In genomic region chr2:73946666-73947065, GRCh38 we compare ENCODE assay signal across 22 cellular contexts. TPM values are rescaled to one million over a fixed set of nuclear protein-coding genes. Genes with fewer than 3 reads are reported as not detected.
DNase-seq lines count a peak whose midpoint lies in the region; ATAC-seq and TF ChIP-seq lines count a peak whose summit lies in the region.
"Had no signal": no experiment of that assay in that cellular context is flagged by ENCODE, and none has a peak within 500 bp of the region (broad histone marks: within the 10 kb centered on the region; RNA-seq: fewer than 3 reads in every experiment).

No MANE protein-coding gene starts in this region.

- no peak overlapping the region for H2AFZ ChIP-seq in OCI-LY7 (ENCODE audit: low read length)
- no peak overlapping the region for H2AFZ ChIP-seq in smooth muscle cell (ENCODE audit: low read depth)
- H2AFZ ChIP-seq: PC-9 had no signal

- peak overlapping the region; percentile 43 for H3K27ac ChIP-seq in CD4-positive, alpha-beta T cell (ENCODE audit: low read depth, low read length)
- H3K27ac ChIP-seq in neutrophil: peak overlapping the region; percentile 90
- no peak overlapping the region for H3K27ac ChIP-seq in OCI-LY7 (ENCODE audit: low read depth, low read length, poor library complexity, severe bottlenecking)
- H3K27ac ChIP-seq in smooth muscle cell (ENCODE audit: low read depth): no peak overlapping the region
- H3K27ac ChIP-seq: PC-9, RWPE1 had no signal

- H3K4me2 ChIP-seq in OCI-LY7 (ENCODE audit: low read length): no peak overlapping the region
- no peak overlapping the region for H3K4me2 ChIP-seq in smooth muscle cell
- H3K4me2 ChIP-seq: PC-9 had no signal

- H3K36me3 Mint-ChIP-seq in CD4-positive, alpha-beta T cell (ENCODE audit: low read depth): peaks cover 81% of the 10 kb centered on the region
- H3K36me3 Mint-ChIP-seq in T-cell: peaks cover 49% of the 10 kb centered on the region
- H3K36me3 Mint-ChIP-seq in effector memory CD8-positive, alpha-beta T cell (ENCODE audit: insufficient read depth): peaks cover 54% of the 10 kb centered on the region

- CTCF ChIA-PET in CD4-positive, alpha-beta T cell (lab: Charles Lee): no interaction called here
- CTCF ChIA-PET in T-cell (lab: Charles Lee): no interaction called here
- CTCF ChIA-PET in OCI-LY7 (lab: Charles Lee; ENCODE audit: unreplicated experiment): no interaction called here

- H3K4me3 ChIP-seq in neutrophil (ENCODE audit: low read depth in 1 of 2, low read length in 1 of 2) (no peak overlapping the region), OCI-LY7 (ENCODE audit: low read depth, low read length, poor library complexity, severe bottlenecking) (no peak overlapping the region), smooth muscle cell (no peak overlapping the region)
- H3K4me3 ChIP-seq: MG63, PC-9 had no signal

- no peaks in the 10 kb centered on the region for H3K9me3 ChIP-seq in CD4-positive, alpha-beta T cell (ENCODE audit: control insufficient read depth, low read length)
- H3K9me3 ChIP-seq in neutrophil (no peaks in the 10 kb centered on the region), OCI-LY7 (ENCODE audit: low read length) (no peaks in the 10 kb centered on the region), smooth muscle cell (replicated peaks; ENCODE audit: low read depth) (no peaks in the 10 kb centered on the region)
- H3K9me3 ChIP-seq: MG63 had no signal

- H3K27me3 ChIP-seq in CD4-positive, alpha-beta T cell (ENCODE audit: control insufficient read depth, insufficient read depth, low read length): no peaks in the 10 kb centered on the region
- no peaks in the 10 kb centered on the region for H3K27me3 ChIP-seq in neutrophil
- no peaks in the 10 kb centered on the region for H3K27me3 ChIP-seq in smooth muscle cell (ENCODE audit: low read depth)
- H3K27me3 ChIP-seq: MG63 had no signal

- H3F3A ChIP-seq in smooth muscle cell (ENCODE audit: low read depth): no peaks in the 10 kb centered on the region

- H3K27ac Mint-ChIP-seq in CD4-positive, alpha-beta T cell: peak overlapping the region; percentile 87
- peak overlapping the region; percentile 22 to 77 for H3K27ac Mint-ChIP-seq in T-cell
- peak overlapping the region; percentile 58 to 67 for H3K27ac Mint-ChIP-seq in effector memory CD8-positive, alpha-beta T cell
- H3K27ac Mint-ChIP-seq: H9 had no signal

- no peaks in the 10 kb centered on the region for H3K9me2 ChIP-seq in OCI-LY7 (ENCODE audit: insufficient read depth, low read length)

- no peak for ATAC-seq in CD4-positive, alpha-beta T cell (ENCODE audit: poor library complexity)
- ATAC-seq in T-cell (replicated peaks in 1 of 4) (peak in 1 of 4 experiments; percentile 28), left lobe of liver (no peak)
- ATAC-seq in effector memory CD8-positive, alpha-beta T cell (replicated peaks): no peak

- H3K36me3 ChIP-seq in neutrophil (peaks cover 20% of the 10 kb centered on the region), OCI-LY7 (ENCODE audit: insufficient read depth, low read length) (peaks cover 93% of the 10 kb centered on the region), smooth muscle cell (ENCODE audit: low read depth) (peaks cover 8% of the 10 kb centered on the region)

- no peak for DNase-seq in CD4-positive, alpha-beta T cell
- DNase-seq in T-cell: no peak
- DNase-seq in effector memory CD8-positive, alpha-beta T cell: no peak
- DNase-seq in left lobe of liver (ENCODE audit: low spot score): no peak
- DNase-seq in OCI-LY7 (ENCODE audit: low spot score): no peak
- DNase-seq in smooth muscle cell (lab: John Stamatoyannopoulos, UW; ENCODE audit: unreplicated experiment): no peak
- DNase-seq: ACHN, Calu3, GF-D8, H9, Kasumi-1, MG63, NCI-H1048, NCI-H1436, NCI-H1930, NCI-H2171, NCI-H526, PC-9, SIG-M5 had no signal

- WGBS in smooth muscle cell (ENCODE audit: low lambda C conversion rate): 74% methylated on average over 3 of the region's 3 CpGs

- no peak for TF ChIP-seq CTCF in CD4-positive, alpha-beta T cell (IDR thresholded peaks at IDR 0.05)
- TF ChIP-seq CTCF in neutrophil (IDR thresholded peaks at IDR 0.05) (no peak), OCI-LY7 (conservative IDR thresholded peaks at IDR 0.05; ENCODE audit: low read length) (no peak), smooth muscle cell (IDR thresholded peaks at IDR 0.05; ENCODE audit: borderline replicate concordance, insufficient read depth, poor library complexity, severe bottlenecking) (no peak)

- POLR2A ChIA-PET in CD4-positive, alpha-beta T cell (lab: Charles Lee): interaction anchor here (1.2 to 2.3 kb wide), 2 partner anchors 20 to 24 kb away, joined by 3 to 6 read pairs; partner anchors contain the start of gene DGUOK
- POLR2A ChIA-PET in T-cell (lab: Charles Lee) (no interaction called here), OCI-LY7 (lab: Charles Lee) (no interaction called here)

- peaks cover 82% of the 10 kb centered on the region for H3K4me1 Mint-ChIP-seq in CD4-positive, alpha-beta T cell (ENCODE audit: low read depth)
- peaks cover 84 to 88% (median 86%) of the 10 kb centered on the region in 3 donors for H3K4me1 Mint-ChIP-seq in T-cell
- H3K4me1 Mint-ChIP-seq in effector memory CD8-positive, alpha-beta T cell (ENCODE audit: low read depth in 2 of 2): peaks cover 15 to 42% of the 10 kb centered on the region in 2 donors
- H3K4me1 Mint-ChIP-seq: H9 had no signal

- BruUV-seq in OCI-LY7 (replicated peaks; lab: Mats Ljungman, UMichigan): no TSS peak

- H3K4me1 ChIP-seq in neutrophil (ENCODE audit: control insufficient read depth in 1 of 2, insufficient read depth in 1 of 2, low read depth in 1 of 2, low read length in 1 of 2): peaks cover 51 to 53% of the 10 kb centered on the region in 2 experiments
- no peaks in the 10 kb centered on the region for H3K4me1 ChIP-seq in OCI-LY7 (ENCODE audit: insufficient read depth, low read length, poor library complexity, severe bottlenecking)
- H3K4me1 ChIP-seq in smooth muscle cell (ENCODE audit: low read depth): no peaks in the 10 kb centered on the region

- H3K79me2 ChIP-seq in OCI-LY7 (ENCODE audit: insufficient read depth, low read depth, low read length): peaks cover 31% of the 10 kb centered on the region; the same call in 1 of the 2 replicates
- H3K79me2 ChIP-seq in smooth muscle cell (ENCODE audit: low read depth): peaks cover 51% of the 10 kb centered on the region

- H3K4me3 Mint-ChIP-seq in CD4-positive, alpha-beta T cell: no peak overlapping the region
- peak overlapping the region in 1 of 3 donors; percentile 49 for H3K4me3 Mint-ChIP-seq in T-cell
- H3K4me3 Mint-ChIP-seq in effector memory CD8-positive, alpha-beta T cell: no peak overlapping the region
- H3K4me3 Mint-ChIP-seq: CD14-positive monocyte, H9 had no signal

- H3K9me3 Mint-ChIP-seq in CD4-positive, alpha-beta T cell: no peaks in the 10 kb centered on the region
- H3K9me3 Mint-ChIP-seq in T-cell: no peaks in the 10 kb centered on the region
- no peaks in the 10 kb centered on the region for H3K9me3 Mint-ChIP-seq in effector memory CD8-positive, alpha-beta T cell
- H3K9me3 Mint-ChIP-seq: H9 had no signal

- intact Hi-C loops in CD4-positive, alpha-beta T cell (cut with DNase I, micrococcal nuclease): no loop called here
- intact Hi-C loops in OCI-LY7 (cut with micrococcal nuclease; ENCODE audit: unreplicated experiment): no loop called here

- H3K27me3 Mint-ChIP-seq in CD4-positive, alpha-beta T cell: no peaks in the 10 kb centered on the region
- no peaks in the 10 kb centered on the region for H3K27me3 Mint-ChIP-seq in T-cell
- no peaks in the 10 kb centered on the region for H3K27me3 Mint-ChIP-seq in effector memory CD8-positive, alpha-beta T cell

- 0 out of 2 replicates have a peak, but pooled peaks cover 7% of the 10 kb centered on the region for H4K20me1 ChIP-seq in OCI-LY7 (ENCODE audit: insufficient read depth, low read length)
- peaks cover 99% of the 10 kb centered on the region for H4K20me1 ChIP-seq in smooth muscle cell (ENCODE audit: low read depth)

- H3K9ac ChIP-seq in smooth muscle cell (ENCODE audit: low read depth): no peak overlapping the region

RNA-seq across cellular contexts. Expression of gene DGUOK, which starts 20.0 kb away (rescaled TPM):
- total RNA-seq in CD4-positive, alpha-beta T cell: 10 to 100 TPM; 30.5 to 32.0 TPM
- total RNA-seq in T-cell (10 to 100 TPM; 44.0 to 70.2 (median 62.5) TPM), left lobe of liver (14.7 TPM), OCI-LY7 (2022) (91.8 and 95.8 TPM in 2 replicates), smooth muscle cell (109 and 112 TPM in 2 replicates)
- total RNA-seq in OCI-LY7 (2014; rRNA removed; shearing (Covaris generic)): 57.1 and 73.4 TPM in 2 replicates
- 151 and 154 TPM in 2 replicates for polyA plus RNA-seq in smooth muscle cell

RNA-seq across cellular contexts. Expression of gene TET3, which starts 38.0 kb away (rescaled TPM):
- 10 to 100 TPM; 22.2 to 24.1 TPM for total RNA-seq in CD4-positive, alpha-beta T cell
- total RNA-seq in T-cell (10 to 100 TPM; 22.5 to 32.2 (median 26.8) TPM), left lobe of liver (7.3 TPM), OCI-LY7 (2022) (24.8 and 25.2 TPM in 2 replicates), smooth muscle cell (10.4 and 12.7 TPM in 2 replicates)
- 11.9 and 14.7 TPM in 2 replicates for total RNA-seq in OCI-LY7 (2014; rRNA removed; shearing (Covaris generic))
- 3.2 TPM in 2 replicates for polyA plus RNA-seq in smooth muscle cell

RNA-seq across cellular contexts. Expression of gene ACTG2, which starts 53.9 kb away (rescaled TPM):
- not detected for total RNA-seq in CD4-positive, alpha-beta T cell
- total RNA-seq in T-cell: 1 to 10 TPM in 1 of 5 donors, under 1 TPM in 2, not detected in 2; 0.79 to 1.3 (median 0.95) TPM
- total RNA-seq in left lobe of liver: 2.8 TPM
- not detected in 2 replicates for total RNA-seq in OCI-LY7 (2014; rRNA removed; shearing (Covaris generic))
- total RNA-seq in OCI-LY7 (2022): not detected in 2 replicates
- total RNA-seq in smooth muscle cell: 201 and 323 TPM in 2 replicates
- 796 and 874 TPM in 2 replicates for polyA plus RNA-seq in smooth muscle cell
- total RNA-seq: Calu3, PC-9 had no signal
- polyA plus RNA-seq: CD14-positive monocyte had no signal

Comparison
In these comparisons a context has a peak if more than half of its experiments do, and no peak if none do; other contexts are left out.
1. H3K27ac ChIP-seq: peak in CD4-positive, alpha-beta T cell (single experiment) and neutrophil (single experiment); none in OCI-LY7 (single experiment) and smooth muscle cell (single experiment).
2. RNA of gene ACTG2, which starts 53.9 kb away (total RNA-seq): 201 to 323 TPM in smooth muscle cell; 2.8 TPM in left lobe of liver (single experiment), 0.79 to 1.3 TPM in T-cell, not detected in CD4-positive, alpha-beta T cell and not detected in OCI-LY7; every median in the first group is over 10 times any median in the second.
3. Peak in every context shown above with its lines, with median percentiles within 50 percentile points of each other: H3K27ac Mint-ChIP-seq.